ENCODE assay signal across 21 cellular contexts in genomic region chr1:172477741-172478140, GRCh38. TPM values are rescaled to one million over a fixed set of nuclear protein-coding genes. Genes with fewer than 3 reads are reported as not detected.
"Had no signal": no experiment of that assay in that cellular context is flagged by ENCODE, and none has a peak within 500 bp of the region (broad histone marks: within the 10 kb centered on the region; RNA-seq: fewer than 3 reads in every experiment).

No MANE protein-coding gene starts in this region.

- H3K4me3 ChIP-seq: lower lobe of right lung, ovary, psoas muscle, tibial artery had no signal

- H3K4me1 ChIP-seq: psoas muscle had no signal

- DNase-seq: activated gamma-delta T cell treated with Interleukin-2 at 50 U/mL for 16 hours; activated T-cell treated with anti-CD3 and anti-CD28 coated beads, Interleukin-2, amount 50 U/mL, for 1 hour; aorta; caudate nucleus; effector CD4-positive, alpha-beta T cell; erythroblast; foreskin fibroblast; hypothalamus; lower lobe of right lung; natural killer cell; ovary; psoas muscle; right cardiac atrium; stimulated activated CD4-positive, alpha-beta T cell treated with anti-CD3 and anti-CD28 coated beads, Interleukin-12 subunit alpha, Interleukin-12 subunit beta, amount 100 ng/mL, for 4 hours; T-helper 9 cell; tibial artery had no signal

- H3K36me3 ChIP-seq: lower lobe of right lung, neutrophil, ovary, tibial artery had no signal

- H3K27me3 ChIP-seq: neutrophil, ovary had no signal

- H3K27ac ChIP-seq: lower lobe of right lung, neutrophil, ovary, psoas muscle, tibial artery had no signal

- H3K9me3 ChIP-seq: lower lobe of right lung, neutrophil, ovary, psoas muscle, tibial artery had no signal

- ATAC-seq: activated naive CD4-positive, alpha-beta T cell treated with anti-CD3 and anti-CD28 coated beads, Interleukin-2, amount 50 U/mL, for 72 hours; lower lobe of right lung; natural killer cell; psoas muscle; right cardiac atrium had no signal

RNA-seq across cellular contexts. Expression of gene C1orf105, which starts 57.3 kb away (rescaled TPM):
- total RNA-seq: activated naive CD4-positive, alpha-beta T cell treated with anti-CD3 and anti-CD28 coated beads, Interleukin-2, amount 50 U/mL, for 72 hours; aorta; fibroblast of lung; lower lobe of right lung; natural killer cell; ovary; T-helper 1 cell treated with Interleukin-12 subunit alpha and Interleukin-12 subunit beta and Interleukin-4 antibody, amounts not matched to agents 30 ng/mL and 1 ng/mL, for 36 hours had no signal
- polyA plus RNA-seq: adipose tissue, aorta, fibroblast of lung, ovary had no signal
